Comparison of ENCODE assay signal across 17 cellular contexts in the genomic region with DNA sequence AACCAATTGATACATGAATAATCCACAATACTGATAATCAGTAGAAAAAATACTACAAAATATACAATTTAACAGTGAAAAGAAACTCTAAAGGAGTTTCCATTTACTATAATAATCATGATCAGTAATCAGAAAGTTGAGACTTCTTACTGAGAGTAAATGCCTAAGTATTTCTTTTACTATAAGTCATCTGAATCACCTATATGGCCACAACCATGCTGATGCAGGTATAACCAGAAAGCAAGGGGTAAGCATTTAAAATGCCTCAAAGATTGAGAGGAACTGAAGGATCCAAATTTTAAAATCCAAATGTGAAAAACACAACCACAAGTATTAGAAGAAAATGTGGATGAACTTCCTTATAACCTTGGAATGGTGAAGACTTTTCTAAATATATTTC. TPM values are rescaled to one million over a fixed set of nuclear protein-coding genes. Genes with fewer than 3 reads are reported as not detected.
A peak's percentile ranks its signal among the peaks of the same experiment; 100 is the strongest.
DNase-seq lines count a peak whose midpoint lies in the region; ATAC-seq, FAIRE-seq and TF ChIP-seq lines count a peak whose summit lies in the region.
"Had no signal": no experiment of that assay in that cellular context is flagged by ENCODE, and none has a peak within 500 bp of the region (broad histone marks: within the 10 kb centered on the region; RNA-seq: fewer than 3 reads in every experiment).

No MANE protein-coding gene starts in this region.

- H3K4me3 ChIP-seq in K562 = no peak overlapping the region

- peaks cover 16% of the 10 kb centered on the region for H3K9me3 Mint-ChIP-seq in activated naive CD4-positive, alpha-beta T cell treated with anti-CD3 and anti-CD28 coated beads, Interleukin-2, amount 10 ng/mL, durations not matched to agents 7 days and 5 days
- peaks cover 0 to 7% (median 0%) of the 10 kb centered on the region in 3 donors for H3K9me3 Mint-ChIP-seq in T-cell
- peaks cover 0 to 8% of the 10 kb centered on the region in 2 donors for H3K9me3 Mint-ChIP-seq in stimulated activated naive CD8-positive, alpha-beta T cell treated with anti-CD3 and anti-CD28 coated beads, Interleukin-15, amount 100 ng/mL, for 72 hours

- FAIRE-seq in K562 (lab: Jason Lieb, UNC) = no peak
- FAIRE-seq: astrocyte had no signal

- no peaks in the 10 kb centered on the region for H3K27me3 Mint-ChIP-seq in activated naive CD4-positive, alpha-beta T cell treated with anti-CD3 and anti-CD28 coated beads, Interleukin-2, amount 10 ng/mL, durations not matched to agents 7 days and 5 days
- H3K27me3 Mint-ChIP-seq in T-cell = no peaks in the 10 kb centered on the region
- no peaks in the 10 kb centered on the region for H3K27me3 Mint-ChIP-seq in stimulated activated naive CD8-positive, alpha-beta T cell treated with anti-CD3 and anti-CD28 coated beads, Interleukin-15, amount 100 ng/mL, for 72 hours

- no peaks in the 10 kb centered on the region for H3K9me3 ChIP-seq in K562 (replicated peaks; ENCODE audit: control insufficient read depth, insufficient read depth, low read depth, low read length)
- H3K9me3 ChIP-seq: neutrophil had no signal

- TF ChIP-seq POLR2A in K562 (conservative IDR thresholded peaks at IDR 0.05) = no peak

- BruUV-seq in K562 (replicated peaks; lab: Mats Ljungman, UMichigan) = no TSS peak

- peak overlapping the region; percentile 55 for H3K4me3 Mint-ChIP-seq in activated naive CD4-positive, alpha-beta T cell treated with anti-CD3 and anti-CD28 coated beads, Interleukin-2, amount 10 ng/mL, durations not matched to agents 7 days and 5 days
- H3K4me3 Mint-ChIP-seq in T-cell = peak overlapping the region in 1 of 3 donors; percentile 88
- peak overlapping the region in 1 of 2 donors; percentile 84 for H3K4me3 Mint-ChIP-seq in stimulated activated naive CD8-positive, alpha-beta T cell treated with anti-CD3 and anti-CD28 coated beads, Interleukin-15, amount 100 ng/mL, for 72 hours

- TF ChIP-seq RAD21 in K562 (CRISPR knock-in tag; conservative IDR thresholded peaks at IDR 0.05 in 1 of 2, IDR thresholded peaks at IDR 0.05 in 1 of 2) = no peak

- CTCF ChIA-PET in activated naive CD4-positive, alpha-beta T cell treated with anti-CD3 and anti-CD28 coated beads, Interleukin-2, amount 10 ng/mL, durations not matched to agents 7 days and 5 days (lab: Charles Lee) = interaction anchor here (2.4 kb wide), 1 partner anchor 23 kb away, joined by 9 read pairs; a partner anchor contains a TSS
- CTCF ChIA-PET in T-cell (lab: Charles Lee) (no interaction called here), K562 (lab: Yijun Ruan, JAX; ENCODE audit: low intra/inter-chr PET ratio) (no interaction called here)

- no peaks in the 10 kb centered on the region for H3K36me3 ChIP-seq in K562 (ENCODE audit: control insufficient read depth, insufficient read depth, low read length)
- H3K36me3 ChIP-seq: neutrophil had no signal

- no peak for TF ChIP-seq EP300 in K562 (IDR thresholded peaks at IDR 0.05; ENCODE audit: low read length)

- H3K79me2 ChIP-seq in K562 (ENCODE audit: control insufficient read depth, insufficient read depth, low read length) = peaks cover 98% of the 10 kb centered on the region

- H3K4me1 Mint-ChIP-seq in activated naive CD4-positive, alpha-beta T cell treated with anti-CD3 and anti-CD28 coated beads, Interleukin-2, amount 10 ng/mL, durations not matched to agents 7 days and 5 days = peaks cover 76% of the 10 kb centered on the region
- H3K4me1 Mint-ChIP-seq in T-cell = peaks cover 81 to 86% (median 82%) of the 10 kb centered on the region in 3 donors
- peaks cover 86% of the 10 kb centered on the region for H3K4me1 Mint-ChIP-seq in stimulated activated naive CD8-positive, alpha-beta T cell treated with anti-CD3 and anti-CD28 coated beads, Interleukin-15, amount 100 ng/mL, for 72 hours

- POLR2A ChIA-PET in T-cell (lab: Charles Lee) = no interaction called here
- POLR2A ChIA-PET in K562 (lab: Yijun Ruan, JAX) = interaction anchor here (2.1 kb wide), 1 partner anchor 22 kb away, joined by 20 read pairs; a partner anchor contains a TSS

- no peak overlapping the region for H3K4me2 ChIP-seq in K562 (ENCODE audit: insufficient read depth, low read length)

- H3K27me3 ChIP-seq in K562 (ENCODE audit: control insufficient read depth in 2 of 2, insufficient read depth in 2 of 2, low read length in 2 of 2) = no peaks in the 10 kb centered on the region
- H3K27me3 ChIP-seq: neutrophil had no signal

- H3K27ac Mint-ChIP-seq in activated naive CD4-positive, alpha-beta T cell treated with anti-CD3 and anti-CD28 coated beads, Interleukin-2, amount 10 ng/mL, durations not matched to agents 7 days and 5 days = peak overlapping the region; percentile 100
- peak overlapping the region; percentile 97 to 98 for H3K27ac Mint-ChIP-seq in T-cell
- peak overlapping the region; percentile 22 to 78 for H3K27ac Mint-ChIP-seq in stimulated activated naive CD8-positive, alpha-beta T cell treated with anti-CD3 and anti-CD28 coated beads, Interleukin-15, amount 100 ng/mL, for 72 hours

- no peaks in the 10 kb centered on the region for H4K20me1 ChIP-seq in K562 (replicated peaks; ENCODE audit: control insufficient read depth, insufficient read depth, low read length)

- peak overlapping the region; percentile 82; the same call in 2 of the 3 replicates for H3K27ac ChIP-seq in K562 (ENCODE audit: extremely low read depth, low read depth, low read length)
- H3K27ac ChIP-seq: neutrophil, RWPE1 had no signal

- no peak for DNase-seq in activated naive CD4-positive, alpha-beta T cell treated with anti-CD3 and anti-CD28 coated beads, Interleukin-2, amount 10 ng/mL, durations not matched to agents 7 days and 5 days
- no peak for DNase-seq in activated naive CD4-positive, alpha-beta T cell (lab: John Stamatoyannopoulos, UW)
- no peak for DNase-seq in T-cell
- DNase-seq in K562 (ENCODE audit: extremely low read depth in 1 of 4, low spot score in 3 of 4) = no peak
- DNase-seq in stimulated activated naive CD8-positive, alpha-beta T cell treated with anti-CD3 and anti-CD28 coated beads, Interleukin-15, amount 100 ng/mL, for 72 hours = no peak
- DNase-seq in KG1 (lab: John Stamatoyannopoulos, UW) = no peak
- DNase-seq in NCI-H128 (lab: John Stamatoyannopoulos, UW; ENCODE audit: unreplicated experiment) = no peak
- DNase-seq: activated CD4-positive, alpha-beta T cell treated with anti-CD3 and anti-CD28 coated beads, Interleukin-2, amount 50 U/mL, for 48 hours; head of caudate nucleus; left ventricle myocardium superior; NCI-H2081; NCI-H510A had no signal

- TF ChIP-seq CTCF in K562 (IDR thresholded peaks at IDR 0.05 in 2 of 3, conservative IDR thresholded peaks at IDR 0.05 in 1 of 3; ENCODE audit: insufficient read depth in 2 of 3, low read depth in 1 of 3, low read length in 3 of 3) = no peak

- H3K4me1 ChIP-seq in K562 (replicated peaks in 1 of 2; ENCODE audit: control insufficient read depth in 2 of 2, insufficient read depth in 2 of 2, low read length in 2 of 2) = peaks cover 13 to 49% of the 10 kb centered on the region in 2 experiments

- no peaks in the 10 kb centered on the region for H3K9me1 ChIP-seq in K562 (ENCODE audit: control insufficient read depth, insufficient read depth, low read length)

- intact Hi-C loops in K562 (cut with micrococcal nuclease) = loop anchor here (2.0 to 10.0 kb wide), 2 partner anchors 22 to 62 kb away; no protein-coding TSS in a partner anchor

- in situ Hi-C loops in K562 (cut with MboI) = no loop called here

- peak overlapping the region in 1 of 2 experiments; percentile 66; a peak in 2 of 4 replicates for H3K9ac ChIP-seq in K562 (ENCODE audit: insufficient read depth in 1 of 2, low read depth in 2 of 2, low read length in 2 of 2)

- no peak overlapping the region for H2AFZ ChIP-seq in K562 (ENCODE audit: low read depth, low read length)

- H3K36me3 Mint-ChIP-seq in activated naive CD4-positive, alpha-beta T cell treated with anti-CD3 and anti-CD28 coated beads, Interleukin-2, amount 10 ng/mL, durations not matched to agents 7 days and 5 days = peaks cover 32% of the 10 kb centered on the region
- peaks cover 4% of the 10 kb centered on the region for H3K36me3 Mint-ChIP-seq in T-cell

- no peak for ATAC-seq in T-cell (replicated peaks in 1 of 4)
- ATAC-seq in K562 = no peak
- ATAC-seq in stimulated activated naive CD8-positive, alpha-beta T cell treated with anti-CD3 and anti-CD28 coated beads, Interleukin-15, amount 100 ng/mL, for 72 hours = peak; percentile 44
- ATAC-seq in GM18873 (IDR thresholded peaks at IDR 0.05; ENCODE audit: low FRiP score, unreplicated experiment) = no peak
- ATAC-seq: HCT116, left ventricle myocardium superior had no signal

TF ChIP-seq in K562, 482 proteins besides CTCF, POLR2A, EP300 and RAD21 (continues in another document):
- TF ChIP-seq, protein P1, sequence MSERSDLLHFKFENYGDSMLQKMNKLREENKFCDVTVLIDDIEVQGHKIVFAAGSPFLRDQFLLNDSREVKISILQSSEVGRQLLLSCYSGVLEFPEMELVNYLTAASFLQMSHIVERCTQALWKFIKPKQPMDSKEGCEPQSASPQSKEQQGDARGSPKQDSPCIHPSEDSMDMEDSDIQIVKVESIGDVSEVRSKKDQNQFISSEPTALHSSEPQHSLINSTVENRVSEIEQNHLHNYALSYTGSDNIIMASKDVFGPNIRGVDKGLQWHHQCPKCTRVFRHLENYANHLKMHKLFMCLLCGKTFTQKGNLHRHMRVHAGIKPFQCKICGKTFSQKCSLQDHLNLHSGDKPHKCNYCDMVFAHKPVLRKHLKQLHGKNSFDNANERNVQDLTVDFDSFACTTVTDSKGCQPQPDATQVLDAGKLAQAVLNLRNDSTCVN (CRISPR knock-in tag; IDR thresholded peaks at IDR 0.05) = no peak

RNA-seq across cellular contexts. Expression of a gene that starts 23.4 kb away (rescaled TPM):
- 100 to 1,000 TPM in 1 of 5 donors, 10 to 100 TPM in 4; 56.4 to 114 (median 72.2) TPM for total RNA-seq in T-cell
- 65.9 and 172 TPM in 2 replicates for total RNA-seq in K562 (2011; cell fraction: chromatin; rRNA removed; ENCODE audit: low replicate concordance)
- 32.7 and 54.6 TPM in 2 replicates for total RNA-seq in K562 (2011; cell fraction: nucleolus; rRNA removed)
- total RNA-seq in K562 (2011; cell fraction: nucleoplasm; rRNA removed) = 69.6 and 109 TPM in 2 replicates
- total RNA-seq in K562 (2014; rRNA removed) = 16.8 and 17.5 TPM in 2 replicates
- total RNA-seq in K562 (2014; rRNA removed; fragmentation: Illumina TruSeq; extraction: Trizol) = 33.0 and 40.7 TPM in 2 replicates
- 32.5 and 39.3 TPM in 2 replicates for total RNA-seq in K562 (2015; rRNA removed; fragmentation: Illumina TruSeq; extraction: Trizol)
- 21.1 and 24.6 TPM in 2 replicates for total RNA-seq in K562 (2021)
- 18.6 and 21.6 TPM in 2 replicates for polyA plus RNA-seq in K562 (2011; rRNA removed)
- 5.4 and 12.0 TPM in 2 replicates for polyA plus RNA-seq in K562 (2011; cell fraction: cytosol; rRNA removed)
- 18.3 and 30.3 TPM in 2 replicates for polyA plus RNA-seq in K562 (2011; cell fraction: nucleus; rRNA removed)
- polyA plus RNA-seq in K562 (2012) = 13.1 and 14.2 TPM in 2 replicates
- 27.8 and 35.1 TPM in 2 replicates for polyA plus RNA-seq in K562 (2014; fragmentation: Illumina TruSeq; extraction: Trizol)
- 1 to 10 TPM; 4.8 to 5.4 TPM for polyA plus RNA-seq in K562 (2014; fragmentation: Nextera tagmentation; extraction: Ambion mirVana)
- 12.9 and 13.9 TPM in 2 replicates for polyA plus RNA-seq in K562 (2014; rRNA removed)
- polyA minus RNA-seq in K562 (2011; rRNA and poly(A)+ RNA removed) = 80.0 and 84.5 TPM in 2 replicates
- 20.4 and 29.0 TPM in 2 replicates for polyA minus RNA-seq in K562 (2011; cell fraction: cytosol; rRNA and poly(A)+ RNA removed)
- 45.0 and 95.5 TPM in 2 replicates for polyA minus RNA-seq in K562 (2011; cell fraction: nucleus; rRNA and poly(A)+ RNA removed)

Comparison
In these comparisons a context has a peak if more than half of its experiments do, and no peak if none do; other contexts are left out.
1. H3K27ac Mint-ChIP-seq: peak in every context shown above with its lines; median percentile 100 in activated naive CD4-positive, alpha-beta T cell treated with anti-CD3 and anti-CD28 coated beads, Interleukin-2, amount 10 ng/mL, durations not matched to agents 7 days and 5 days; 98 in T-cell; 50 in stimulated activated naive CD8-positive, alpha-beta T cell treated with anti-CD3 and anti-CD28 coated beads, Interleukin-15, amount 100 ng/mL, for 72 hours.